ENCODE assay signal across 8 cellular contexts in the genomic region with DNA sequence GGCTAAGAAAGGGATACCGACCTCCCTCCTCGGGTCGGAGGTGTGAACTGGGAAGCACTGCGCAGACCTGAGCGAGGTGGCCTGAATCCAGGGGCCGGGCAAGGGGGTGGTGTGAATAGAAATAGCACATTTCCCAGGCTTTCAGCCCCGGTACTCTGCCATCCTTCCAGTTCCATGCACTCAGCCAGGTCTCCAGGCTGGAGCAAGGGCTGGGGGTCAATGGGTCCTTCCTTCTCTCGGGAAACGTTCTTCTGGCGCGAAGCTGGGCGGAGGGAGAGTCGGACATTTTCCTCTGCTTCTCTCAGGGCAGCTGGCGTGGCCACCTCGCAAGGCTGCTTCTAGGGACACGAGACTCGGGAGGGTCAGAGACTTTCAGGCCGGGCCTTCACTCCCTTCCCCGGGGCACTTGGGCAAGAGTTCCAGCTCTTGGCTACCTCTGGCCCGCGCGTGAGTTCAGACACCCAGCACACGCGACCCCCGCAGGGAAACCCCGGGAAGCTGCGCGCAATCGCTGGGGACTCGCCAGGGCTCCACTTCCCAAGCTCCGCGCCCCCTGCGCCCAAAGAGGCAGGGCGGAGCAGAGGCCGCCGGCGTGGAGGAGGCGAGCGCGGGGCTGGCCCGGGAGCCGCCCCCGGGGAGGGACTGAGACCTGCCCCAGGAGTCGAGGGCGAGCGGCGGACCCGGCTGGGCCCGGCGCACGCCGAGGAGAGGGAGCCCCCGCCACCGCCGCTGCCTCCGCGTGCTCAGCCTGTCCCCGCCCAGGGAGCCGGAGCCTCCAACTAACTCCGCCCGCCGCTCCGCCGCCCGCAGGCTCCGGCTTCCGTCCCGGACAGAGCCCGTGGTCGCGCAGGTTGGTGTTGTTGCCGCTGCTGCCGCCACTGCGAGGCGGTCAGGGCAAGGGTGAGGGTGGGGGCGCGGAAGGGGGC. TPM values are rescaled to one million over a fixed set of nuclear protein-coding genes. Genes with fewer than 3 reads are reported as not detected.
DNase-seq lines count a peak whose midpoint lies in the region; ATAC-seq and TF ChIP-seq lines count a peak whose summit lies in the region.

A gene (plus strand): TSS at position 807 of the 926 bp plus-strand sequence. CDS start 110,891 bp downstream, outside the sequence.

- peak within 1 kb of the TSS; percentile 92 to 98 (median 96) for H3K4me3 Mint-ChIP-seq in CD4-positive, CD25-positive, alpha-beta regulatory T cell
- H3K4me3 Mint-ChIP-seq in mesothelial cell of epicardium, result peak within 1 kb of the TSS; percentile 91

- peaks cover 34% of the 10 kb centered on the region for H3K4me1 ChIP-seq in CD4-positive, CD25-positive, alpha-beta regulatory T cell (ENCODE audit: control insufficient read depth, insufficient read depth, low read length, poor library complexity, severe bottlenecking)
- peaks cover 4% of the 10 kb centered on the region for H3K4me1 ChIP-seq in NT2/D1 (ENCODE audit: insufficient read depth, insufficient read length)
- peaks cover 5% of the 10 kb centered on the region for H3K4me1 ChIP-seq in endocrine pancreas (ENCODE audit: control insufficient read depth, insufficient read depth, low read length)

- H3K4me1 Mint-ChIP-seq in CD4-positive, CD25-positive, alpha-beta regulatory T cell, result peaks cover 7 to 43% (median 32%) of the 10 kb centered on the region in 4 donors
- H3K4me1 Mint-ChIP-seq in mesothelial cell of epicardium, result peaks cover 29% of the 10 kb centered on the region

- H3K27ac Mint-ChIP-seq in CD4-positive, CD25-positive, alpha-beta regulatory T cell, result peak within 1 kb of the TSS; percentile 90 to 96 (median 91)
- peak within 1 kb of the TSS; percentile 93 for H3K27ac Mint-ChIP-seq in mesothelial cell of epicardium

- peak within 1 kb of the TSS; percentile 79 for H3K27ac ChIP-seq in CD4-positive, CD25-positive, alpha-beta regulatory T cell (ENCODE audit: insufficient read depth, low read length, poor library complexity, severe bottlenecking)

- H3K27me3 Mint-ChIP-seq in CD4-positive, CD25-positive, alpha-beta regulatory T cell, result peaks cover 13% of the 10 kb centered on the region
- H3K27me3 Mint-ChIP-seq in mesothelial cell of epicardium (ENCODE audit: low read depth), result peaks cover 18% of the 10 kb centered on the region

- peak; percentile 82 to 86 for ATAC-seq in CD4-positive, CD25-positive, alpha-beta regulatory T cell (ENCODE audit: low read depth in 2 of 2)
- peak; percentile 95 for ATAC-seq in GM19324 (IDR thresholded peaks at IDR 0.05; ENCODE audit: low FRiP score, unreplicated experiment)
- peak; percentile 77 for ATAC-seq in HG03442 (IDR thresholded peaks at IDR 0.05; ENCODE audit: unreplicated experiment)

- H3K9me3 ChIP-seq in CD4-positive, CD25-positive, alpha-beta regulatory T cell (ENCODE audit: control insufficient read depth in 2 of 2, low read length in 2 of 2), result no peaks in the 10 kb centered on the region
- H3K9me3 ChIP-seq in NT2/D1 (ENCODE audit: insufficient read depth, low read length) (no peaks in the 10 kb centered on the region), endocrine pancreas (ENCODE audit: control insufficient read depth, low read length) (no peaks in the 10 kb centered on the region)

- H3K4me3 ChIP-seq in CD4-positive, CD25-positive, alpha-beta regulatory T cell (ENCODE audit: low read depth, low read length), result peak within 1 kb of the TSS; percentile 96
- H3K4me3 ChIP-seq in NT2/D1 (ENCODE audit: insufficient read length, low read depth), result peak within 1 kb of the TSS; percentile 80
- peak within 1 kb of the TSS; percentile 82 for H3K4me3 ChIP-seq in endocrine pancreas (ENCODE audit: control insufficient read depth, insufficient read depth, low read length)

- peaks cover 0 to 5% (median 0%) of the 10 kb centered on the region in 7 donors for H3K9me3 Mint-ChIP-seq in CD4-positive, CD25-positive, alpha-beta regulatory T cell
- no peaks in the 10 kb centered on the region for H3K9me3 Mint-ChIP-seq in mesothelial cell of epicardium

- H3K27me3 ChIP-seq in CD4-positive, CD25-positive, alpha-beta regulatory T cell (ENCODE audit: control insufficient read depth, insufficient read depth, low read length), result no peaks in the 10 kb centered on the region
- peaks cover 34% of the 10 kb centered on the region for H3K27me3 ChIP-seq in NT2/D1 (ENCODE audit: insufficient read depth, insufficient read length)
- H3K27me3 ChIP-seq in endocrine pancreas (ENCODE audit: control insufficient read depth, insufficient read depth, low read length), result no peaks in the 10 kb centered on the region

- DNase-seq in CD4-positive, CD25-positive, alpha-beta regulatory T cell, result peak; percentile 66 to 84 (median 67)
- DNase-seq in NT2/D1 (ENCODE audit: low read depth, low spot score), result peak; percentile 39
- DNase-seq in activated CD8-positive, alpha-beta memory T cell treated with anti-CD3 and anti-CD28 coated beads for 48 hours (ENCODE audit: low read depth in 2 of 3, low spot score in 2 of 3), result peak; percentile 48 to 66 (median 58)
- peak; percentile 64 to 81 for DNase-seq in mesothelial cell of epicardium (ENCODE audit: low spot score in 2 of 2, unreplicated experiment in 2 of 2)
- peak; percentile 23 to 44 for DNase-seq in stimulated activated CD8-positive, alpha-beta memory T cell treated with anti-CD3 and anti-CD28 coated beads, Interleukin-4, amount 100 ng/mL, for 1 hour (ENCODE audit: low read depth in 2 of 2, low spot score in 1 of 2)

- H3K36me3 Mint-ChIP-seq in CD4-positive, CD25-positive, alpha-beta regulatory T cell, result no peaks in the 10 kb centered on the region
- no peaks in the 10 kb centered on the region for H3K36me3 Mint-ChIP-seq in mesothelial cell of epicardium

- TF ChIP-seq CTCF in mesothelial cell of epicardium (IDR thresholded peaks at IDR 0.05; ENCODE audit: unreplicated experiment), result no peak

- H3K9ac ChIP-seq in NT2/D1 (ENCODE audit: insufficient read length, low read depth) (peak within 1 kb of the TSS; percentile 82), endocrine pancreas (ENCODE audit: control insufficient read depth, insufficient read depth, low read length) (peak within 1 kb of the TSS; percentile 97)

- H3K36me3 ChIP-seq in CD4-positive, CD25-positive, alpha-beta regulatory T cell (ENCODE audit: control insufficient read depth, insufficient read depth, low read length), result no peaks in the 10 kb centered on the region
- no peaks in the 10 kb centered on the region for H3K36me3 ChIP-seq in NT2/D1 (ENCODE audit: insufficient read depth, insufficient read length, low read length)
- no peaks in the 10 kb centered on the region for H3K36me3 ChIP-seq in endocrine pancreas (ENCODE audit: control insufficient read depth, insufficient read depth, low read length)

RNA-seq across cellular contexts. Expression of the gene that starts here (rescaled TPM):
- 60.0 TPM for total RNA-seq in CD4-positive, CD25-positive, alpha-beta regulatory T cell
- polyA plus RNA-seq in CD4-positive, CD25-positive, alpha-beta regulatory T cell, result 10 to 100 TPM; 22.9 to 35.3 (median 33.8) TPM
- total RNA-seq in mesothelial cell of epicardium, result 76.1 to 94.3 TPM (median 89.0 TPM) in 3 replicates

Comparison
In these comparisons a context has a peak if more than half of its experiments do, and no peak if none do; other contexts are left out.
1. Peak in every context shown above with its lines: DNase-seq, ATAC-seq, H3K4me3 ChIP-seq and H3K27ac ChIP-seq.